In the genomic region with DNA sequence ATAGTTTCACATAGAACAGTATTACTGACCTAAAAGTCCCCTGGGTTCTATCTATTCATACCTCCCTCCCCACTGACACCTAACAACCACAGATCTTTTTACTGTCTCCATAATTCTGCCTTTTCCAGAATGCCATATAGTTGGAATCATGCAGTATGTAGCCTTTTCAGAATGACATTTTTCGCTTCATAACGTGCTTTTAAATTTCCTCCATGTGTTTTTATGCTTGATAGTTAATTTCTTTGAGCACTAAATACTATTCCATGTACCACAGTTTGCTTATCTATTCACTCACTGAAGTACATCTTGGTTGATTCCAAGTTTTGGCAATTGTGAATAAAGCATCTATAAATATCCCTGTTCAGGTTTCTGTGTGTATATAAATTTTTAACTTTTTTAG, we compare ENCODE assay signal across 8 cellular contexts.
"Had no signal": no experiment of that assay in that cellular context is flagged by ENCODE, and none has a peak within 500 bp of the region (broad histone marks: within the 10 kb centered on the region; RNA-seq: fewer than 3 reads in every experiment).

No MANE protein-coding gene starts in this region.

- H3K4me3 ChIP-seq: GM12878 had no signal

- ATAC-seq: GM12878 had no signal

- FAIRE-seq: G401.6, GM12878, GM12891, GM12892, GM18507, GM19239 had no signal

- DNase-seq: GDM1, GF-D8 had no signal
